2 cellular contexts compared by ENCODE assay signal in the genomic region with DNA sequence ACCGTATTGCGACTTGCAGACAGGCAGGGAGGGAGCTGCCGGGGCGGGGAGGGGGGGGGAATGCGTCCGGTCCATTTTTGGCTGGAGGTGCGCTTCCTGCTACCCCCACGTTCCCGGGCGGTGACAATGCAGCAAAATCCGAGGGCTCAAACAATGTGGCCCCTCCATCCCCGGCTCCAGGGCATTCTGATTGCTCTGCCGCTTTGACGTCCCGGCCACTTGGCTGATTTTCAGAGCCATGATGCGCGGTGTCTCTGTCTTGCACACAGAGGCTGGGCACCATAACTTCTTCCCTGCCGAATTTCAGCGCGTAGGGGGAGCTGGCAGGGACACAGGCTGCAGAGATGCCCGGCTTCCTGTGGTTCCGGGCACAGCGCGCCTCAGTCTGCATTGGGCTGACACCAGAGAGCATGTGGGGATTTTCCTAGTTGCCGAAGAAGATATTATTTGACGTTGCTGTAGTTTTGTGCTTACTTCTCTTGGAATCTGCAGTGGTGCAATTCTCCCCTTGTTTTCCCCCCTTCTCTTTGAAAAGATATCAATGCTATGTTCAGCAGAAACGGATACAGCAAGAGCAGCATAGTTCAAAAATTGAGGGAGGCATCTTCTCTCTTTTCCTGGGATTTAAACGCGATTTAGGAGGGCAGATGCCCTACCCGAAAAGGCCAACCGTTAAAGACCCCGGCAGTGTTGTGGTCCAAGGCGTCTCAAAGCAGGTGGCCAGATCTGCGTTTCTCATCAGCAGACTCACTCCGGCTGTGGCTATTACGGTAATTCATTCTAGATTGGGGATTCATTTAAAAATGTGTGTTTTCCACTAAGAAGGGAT.
TF ChIP-seq lines count a peak whose summit lies in the region.

No MANE protein-coding gene starts in this region.

TF ChIP-seq in GM23338, 12 proteins besides CTCF, POLR2A, EP300 and RAD21 (continued from another document):
- TF ChIP-seq, protein P1, sequence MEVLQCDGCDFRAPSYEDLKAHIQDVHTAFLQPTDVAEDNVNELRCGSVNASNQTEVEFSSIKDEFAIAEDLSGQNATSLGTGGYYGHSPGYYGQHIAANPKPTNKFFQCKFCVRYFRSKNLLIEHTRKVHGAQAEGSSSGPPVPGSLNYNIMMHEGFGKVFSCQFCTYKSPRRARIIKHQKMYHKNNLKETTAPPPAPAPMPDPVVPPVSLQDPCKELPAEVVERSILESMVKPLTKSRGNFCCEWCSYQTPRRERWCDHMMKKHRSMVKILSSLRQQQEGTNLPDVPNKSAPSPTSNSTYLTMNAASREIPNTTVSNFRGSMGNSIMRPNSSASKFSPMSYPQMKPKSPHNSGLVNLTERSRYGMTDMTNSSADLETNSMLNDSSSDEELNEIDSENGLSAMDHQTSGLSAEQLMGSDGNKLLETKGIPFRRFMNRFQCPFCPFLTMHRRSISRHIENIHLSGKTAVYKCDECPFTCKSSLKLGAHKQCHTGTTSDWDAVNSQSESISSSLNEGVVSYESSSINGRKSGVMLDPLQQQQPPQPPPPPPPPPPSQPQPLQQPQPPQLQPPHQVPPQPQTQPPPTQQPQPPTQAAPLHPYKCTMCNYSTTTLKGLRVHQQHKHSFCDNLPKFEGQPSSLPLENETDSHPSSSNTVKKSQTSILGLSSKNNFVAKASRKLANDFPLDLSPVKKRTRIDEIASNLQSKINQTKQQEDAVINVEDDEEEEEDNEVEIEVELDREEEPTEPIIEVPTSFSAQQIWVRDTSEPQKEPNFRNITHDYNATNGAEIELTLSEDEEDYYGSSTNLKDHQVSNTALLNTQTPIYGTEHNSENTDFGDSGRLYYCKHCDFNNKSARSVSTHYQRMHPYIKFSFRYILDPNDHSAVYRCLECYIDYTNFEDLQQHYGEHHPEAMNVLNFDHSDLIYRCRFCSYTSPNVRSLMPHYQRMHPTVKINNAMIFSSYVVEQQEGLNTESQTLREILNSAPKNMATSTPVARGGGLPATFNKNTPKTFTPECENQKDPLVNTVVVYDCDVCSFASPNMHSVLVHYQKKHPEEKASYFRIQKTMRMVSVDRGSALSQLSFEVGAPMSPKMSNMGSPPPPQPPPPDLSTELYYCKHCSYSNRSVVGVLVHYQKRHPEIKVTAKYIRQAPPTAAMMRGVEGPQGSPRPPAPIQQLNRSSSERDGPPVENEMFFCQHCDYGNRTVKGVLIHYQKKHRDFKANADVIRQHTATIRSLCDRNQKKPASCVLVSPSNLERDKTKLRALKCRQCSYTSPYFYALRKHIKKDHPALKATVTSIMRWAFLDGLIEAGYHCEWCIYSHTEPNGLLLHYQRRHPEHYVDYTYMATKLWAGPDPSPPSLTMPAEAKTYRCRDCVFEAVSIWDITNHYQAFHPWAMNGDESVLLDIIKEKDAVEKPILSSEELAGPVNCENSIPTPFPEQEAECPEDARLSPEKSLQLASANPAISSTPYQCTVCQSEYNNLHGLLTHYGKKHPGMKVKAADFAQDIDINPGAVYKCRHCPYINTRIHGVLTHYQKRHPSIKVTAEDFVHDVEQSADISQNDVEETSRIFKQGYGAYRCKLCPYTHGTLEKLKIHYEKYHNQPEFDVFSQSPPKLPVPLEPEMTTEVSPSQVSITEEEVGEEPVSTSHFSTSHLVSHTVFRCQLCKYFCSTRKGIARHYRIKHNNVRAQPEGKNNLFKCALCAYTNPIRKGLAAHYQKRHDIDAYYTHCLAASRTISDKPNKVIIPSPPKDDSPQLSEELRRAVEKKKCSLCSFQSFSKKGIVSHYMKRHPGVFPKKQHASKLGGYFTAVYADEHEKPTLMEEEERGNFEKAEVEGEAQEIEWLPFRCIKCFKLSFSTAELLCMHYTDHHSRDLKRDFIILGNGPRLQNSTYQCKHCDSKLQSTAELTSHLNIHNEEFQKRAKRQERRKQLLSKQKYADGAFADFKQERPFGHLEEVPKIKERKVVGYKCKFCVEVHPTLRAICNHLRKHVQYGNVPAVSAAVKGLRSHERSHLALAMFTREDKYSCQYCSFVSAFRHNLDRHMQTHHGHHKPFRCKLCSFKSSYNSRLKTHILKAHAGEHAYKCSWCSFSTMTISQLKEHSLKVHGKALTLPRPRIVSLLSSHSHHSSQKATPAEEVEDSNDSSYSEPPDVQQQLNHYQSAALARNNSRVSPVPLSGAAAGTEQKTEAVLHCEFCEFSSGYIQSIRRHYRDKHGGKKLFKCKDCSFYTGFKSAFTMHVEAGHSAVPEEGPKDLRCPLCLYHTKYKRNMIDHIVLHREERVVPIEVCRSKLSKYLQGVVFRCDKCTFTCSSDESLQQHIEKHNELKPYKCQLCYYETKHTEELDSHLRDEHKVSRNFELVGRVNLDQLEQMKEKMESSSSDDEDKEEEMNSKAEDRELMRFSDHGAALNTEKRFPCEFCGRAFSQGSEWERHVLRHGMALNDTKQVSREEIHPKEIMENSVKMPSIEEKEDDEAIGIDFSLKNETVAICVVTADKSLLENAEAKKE (CRISPR knock-in tag; IDR thresholded peaks at IDR 0.05), result no peak
- no peak for TF ChIP-seq ZNF331 (CRISPR knock-in tag; IDR thresholded peaks at IDR 0.05; ENCODE audit: low read depth)
- TF ChIP-seq EZH2 (IDR thresholded peaks at IDR 0.05; ENCODE audit: low read depth, unreplicated experiment), result no peak
- TF ChIP-seq EZH2phosphoT487 (IDR thresholded peaks at IDR 0.05; ENCODE audit: unreplicated experiment), result no peak
- no peak for TF ChIP-seq ZNF114 (CRISPR knock-in tag; IDR thresholded peaks at IDR 0.05)
- TF ChIP-seq, protein P2, sequence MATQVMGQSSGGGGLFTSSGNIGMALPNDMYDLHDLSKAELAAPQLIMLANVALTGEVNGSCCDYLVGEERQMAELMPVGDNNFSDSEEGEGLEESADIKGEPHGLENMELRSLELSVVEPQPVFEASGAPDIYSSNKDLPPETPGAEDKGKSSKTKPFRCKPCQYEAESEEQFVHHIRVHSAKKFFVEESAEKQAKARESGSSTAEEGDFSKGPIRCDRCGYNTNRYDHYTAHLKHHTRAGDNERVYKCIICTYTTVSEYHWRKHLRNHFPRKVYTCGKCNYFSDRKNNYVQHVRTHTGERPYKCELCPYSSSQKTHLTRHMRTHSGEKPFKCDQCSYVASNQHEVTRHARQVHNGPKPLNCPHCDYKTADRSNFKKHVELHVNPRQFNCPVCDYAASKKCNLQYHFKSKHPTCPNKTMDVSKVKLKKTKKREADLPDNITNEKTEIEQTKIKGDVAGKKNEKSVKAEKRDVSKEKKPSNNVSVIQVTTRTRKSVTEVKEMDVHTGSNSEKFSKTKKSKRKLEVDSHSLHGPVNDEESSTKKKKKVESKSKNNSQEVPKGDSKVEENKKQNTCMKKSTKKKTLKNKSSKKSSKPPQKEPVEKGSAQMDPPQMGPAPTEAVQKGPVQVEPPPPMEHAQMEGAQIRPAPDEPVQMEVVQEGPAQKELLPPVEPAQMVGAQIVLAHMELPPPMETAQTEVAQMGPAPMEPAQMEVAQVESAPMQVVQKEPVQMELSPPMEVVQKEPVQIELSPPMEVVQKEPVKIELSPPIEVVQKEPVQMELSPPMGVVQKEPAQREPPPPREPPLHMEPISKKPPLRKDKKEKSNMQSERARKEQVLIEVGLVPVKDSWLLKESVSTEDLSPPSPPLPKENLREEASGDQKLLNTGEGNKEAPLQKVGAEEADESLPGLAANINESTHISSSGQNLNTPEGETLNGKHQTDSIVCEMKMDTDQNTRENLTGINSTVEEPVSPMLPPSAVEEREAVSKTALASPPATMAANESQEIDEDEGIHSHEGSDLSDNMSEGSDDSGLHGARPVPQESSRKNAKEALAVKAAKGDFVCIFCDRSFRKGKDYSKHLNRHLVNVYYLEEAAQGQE (IDR thresholded peaks at IDR 0.05; ENCODE audit: unreplicated experiment), result no peak
TF ChIP-seq in GM23338: peak in this region for 0.

TF ChIP-seq in SK-N-SH treated with all-trans-retinoic acid at 6 μM for 48 hours, 23 proteins besides CTCF, POLR2A, EP300 and RAD21 (continued from another document):
- TF ChIP-seq, protein P3, sequence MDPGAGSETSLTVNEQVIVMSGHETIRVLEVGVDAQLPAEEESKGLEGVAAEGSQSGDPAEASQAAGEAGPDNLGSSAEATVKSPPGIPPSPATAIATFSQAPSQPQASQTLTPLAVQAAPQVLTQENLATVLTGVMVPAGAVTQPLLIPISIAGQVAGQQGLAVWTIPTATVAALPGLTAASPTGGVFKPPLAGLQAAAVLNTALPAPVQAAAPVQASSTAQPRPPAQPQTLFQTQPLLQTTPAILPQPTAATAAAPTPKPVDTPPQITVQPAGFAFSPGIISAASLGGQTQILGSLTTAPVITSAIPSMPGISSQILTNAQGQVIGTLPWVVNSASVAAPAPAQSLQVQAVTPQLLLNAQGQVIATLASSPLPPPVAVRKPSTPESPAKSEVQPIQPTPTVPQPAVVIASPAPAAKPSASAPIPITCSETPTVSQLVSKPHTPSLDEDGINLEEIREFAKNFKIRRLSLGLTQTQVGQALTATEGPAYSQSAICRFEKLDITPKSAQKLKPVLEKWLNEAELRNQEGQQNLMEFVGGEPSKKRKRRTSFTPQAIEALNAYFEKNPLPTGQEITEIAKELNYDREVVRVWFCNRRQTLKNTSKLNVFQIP (CRISPR knock-in tag; IDR thresholded peaks at IDR 0.05; ENCODE audit: borderline replicate concordance, low read depth), result no peak
- TF ChIP-seq TCF4 (CRISPR knock-in tag; IDR thresholded peaks at IDR 0.05; ENCODE audit: borderline replicate concordance) (no peak), ZNF565 (CRISPR knock-in tag; conservative IDR thresholded peaks at IDR 0.05; ENCODE audit: low read depth) (no peak), ZFP3 (CRISPR knock-in tag; IDR thresholded peaks at IDR 0.05) (no peak), ZNF70 (CRISPR knock-in tag; IDR thresholded peaks at IDR 0.05) (no peak), BACH2 (CRISPR knock-in tag; IDR thresholded peaks at IDR 0.05; ENCODE audit: borderline replicate concordance) (no peak)
- TF ChIP-seq, protein P4, sequence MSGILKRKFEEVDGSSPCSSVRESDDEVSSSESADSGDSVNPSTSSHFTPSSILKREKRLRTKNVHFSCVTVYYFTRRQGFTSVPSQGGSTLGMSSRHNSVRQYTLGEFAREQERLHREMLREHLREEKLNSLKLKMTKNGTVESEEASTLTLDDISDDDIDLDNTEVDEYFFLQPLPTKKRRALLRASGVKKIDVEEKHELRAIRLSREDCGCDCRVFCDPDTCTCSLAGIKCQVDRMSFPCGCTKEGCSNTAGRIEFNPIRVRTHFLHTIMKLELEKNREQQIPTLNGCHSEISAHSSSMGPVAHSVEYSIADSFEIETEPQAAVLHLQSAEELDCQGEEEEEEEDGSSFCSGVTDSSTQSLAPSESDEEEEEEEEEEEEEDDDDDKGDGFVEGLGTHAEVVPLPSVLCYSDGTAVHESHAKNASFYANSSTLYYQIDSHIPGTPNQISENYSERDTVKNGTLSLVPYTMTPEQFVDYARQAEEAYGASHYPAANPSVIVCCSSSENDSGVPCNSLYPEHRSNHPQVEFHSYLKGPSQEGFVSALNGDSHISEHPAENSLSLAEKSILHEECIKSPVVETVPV (CRISPR knock-in tag; IDR thresholded peaks at IDR 0.05), result no peak
